33 cellular contexts compared by ENCODE assay signal in genomic region chr11:58741127-58741526, GRCh38. TPM values are rescaled to one million over a fixed set of nuclear protein-coding genes. Genes with fewer than 3 reads are reported as not detected.
"Had no signal": no experiment of that assay in that cellular context is flagged by ENCODE, and none has a peak within 500 bp of the region (broad histone marks: within the 10 kb centered on the region; RNA-seq: fewer than 3 reads in every experiment).

No MANE protein-coding gene starts in this region.

- H3K4me1 ChIP-seq: Peyer's patch, SJSA1 had no signal

- H3K9ac ChIP-seq: SK-N-SH had no signal

- H3K36me3 ChIP-seq: Peyer's patch, SJSA1 had no signal

- DNase-seq: Karpas-422, MM.1S, MV-4-11, NCI-H1092, NCI-H1105, NCI-H1436, NCI-H146, NCI-H1694, NCI-H187, NCI-H1930, NCI-H2029 treated with DMSO at 0.1 percent for 48 hours, NCI-H2081 treated with DMSO at 0.1 percent for 48 hours, NCI-H2107, NCI-H2171, NCI-H226, NCI-H446 treated with DMSO at 0.1 percent for 48 hours, NCI-H510A, NCI-H524, NCI-H526, NCI-H69, NCI-H748 treated with DMSO at 0.1 percent for 48 hours, NCI-H82, PC-3, Peyer's patch, Right ventricle myocardium superior, RPMI8226, SHP77 treated with DMSO at 0.1 percent for 48 hours, SK-N-SH, SW 1271 had no signal

- H3K27me3 ChIP-seq: Peyer's patch, SJSA1 had no signal

- H3K4me3 ChIP-seq: Peyer's patch, SJSA1 had no signal

- ATAC-seq: PC-3 had no signal

- H3K27ac ChIP-seq: Peyer's patch, SJSA1 had no signal

- H3K9me3 ChIP-seq: Peyer's patch, SJSA1, SK-N-SH had no signal

- H3K4me2 ChIP-seq: SK-N-SH had no signal

RNA-seq across cellular contexts. Expression of gene GLYAT, which starts 9.4 kb away (rescaled TPM):
- total RNA-seq: LHCN-M2, MCF 10A, OCI-LY7, PC-3, Peyer's patch, SJSA1 had no signal
- polyA plus RNA-seq: SK-N-SH had no signal
